11 cellular contexts compared by ENCODE assay signal in genomic region chr22:20563941-20564371, GRCh38. TPM values are rescaled to one million over a fixed set of nuclear protein-coding genes. Genes with fewer than 3 reads are reported as not detected.
DNase-seq lines count a peak whose midpoint lies in the region; ATAC-seq and TF ChIP-seq lines count a peak whose summit lies in the region.
"Had no signal": no experiment of that assay in that cellular context is flagged by ENCODE, and none has a peak within 500 bp of the region (broad histone marks: within the 10 kb centered on the region; RNA-seq: fewer than 3 reads in every experiment).

No MANE protein-coding gene starts in this region.

- intact Hi-C loops in psoas muscle (cut with DNase I), result loop anchor here in 1 of 2 donors (5.0 kb wide), 1 partner anchor 133 kb away; no protein-coding TSS in a partner anchor

- no peak overlapping the region for H3K4me3 Mint-ChIP-seq in activated T-cell treated with anti-CD3 and anti-CD28 coated beads, Interleukin-2, amount 50 U/mL, for 24 hours
- H3K4me3 Mint-ChIP-seq in activated T-cell treated with anti-CD3 and anti-CD28 coated beads, Interleukin-2, amount 50 U/mL, for 4 hours, result no peak overlapping the region
- H3K4me3 Mint-ChIP-seq: naive B cell had no signal

- H3K27ac Mint-ChIP-seq in activated T-cell treated with anti-CD3 and anti-CD28 coated beads, Interleukin-2, amount 50 U/mL, for 24 hours, result peak overlapping the region; percentile 65

- peaks cover 62% of the 10 kb centered on the region for H3K4me1 ChIP-seq in effector memory CD4-positive, alpha-beta T cell (ENCODE audit: control insufficient read depth, insufficient read depth, low read length, poor library complexity, severe bottlenecking)
- H3K4me1 ChIP-seq in psoas muscle, result peaks cover 11% of the 10 kb centered on the region

- 77 to 85% (median 78%) methylated on average over 13 of the region's 13 CpGs for WGBS in psoas muscle, 3 donors

- no peak for DNase-seq in activated T-cell treated with anti-CD3 and anti-CD28 coated beads, Interleukin-2, amount 50 U/mL, for 24 hours
- DNase-seq in activated T-cell treated with anti-CD3 and anti-CD28 coated beads, Interleukin-2, amount 50 U/mL, for 4 hours, result no peak
- DNase-seq in effector memory CD4-positive, alpha-beta T cell, result no peak
- DNase-seq in psoas muscle, result no peak
- no peak for DNase-seq in NK-92 treated with Interleukin-12 subunit alpha and Interleukin-12 subunit beta, amount 100 ng/mL, for 24 hours (lab: John Stamatoyannopoulos, UW)
- no peak for DNase-seq in ureter (ENCODE audit: low spot score)

- ATAC-seq in activated T-cell treated with anti-CD3 and anti-CD28 coated beads, Interleukin-2, amount 50 U/mL, for 4 hours, result no peak
- ATAC-seq in psoas muscle (no peak), GM21723 (IDR thresholded peaks at IDR 0.05; ENCODE audit: unreplicated experiment) (no peak)

- H3K36me3 Mint-ChIP-seq in activated T-cell treated with anti-CD3 and anti-CD28 coated beads, Interleukin-2, amount 50 U/mL, for 24 hours (ENCODE audit: low read depth), result peaks cover 95% of the 10 kb centered on the region
- H3K36me3 Mint-ChIP-seq in activated T-cell treated with anti-CD3 and anti-CD28 coated beads, Interleukin-2, amount 50 U/mL, for 4 hours (ENCODE audit: insufficient read depth), result peaks cover 44% of the 10 kb centered on the region

- H3K4me3 ChIP-seq in effector memory CD4-positive, alpha-beta T cell (ENCODE audit: insufficient read depth, low read depth, low read length, poor library complexity, severe bottlenecking), result no peak overlapping the region
- H3K4me3 ChIP-seq in psoas muscle, result no peak overlapping the region
- H3K4me3 ChIP-seq: left ventricle myocardium inferior, thyroid gland had no signal

- H3K27ac ChIP-seq in VCaP (peak overlapping the region; percentile 8; the same call in 1 of the 2 replicates), psoas muscle (peak overlapping the region; percentile 23)
- H3K27ac ChIP-seq in effector memory CD4-positive, alpha-beta T cell (ENCODE audit: insufficient read depth, low read length, poor library complexity, severe bottlenecking), result peak overlapping the region; percentile 35
- H3K27ac ChIP-seq: left ventricle myocardium inferior, thyroid gland had no signal

- no peaks in the 10 kb centered on the region for H3K9me3 ChIP-seq in effector memory CD4-positive, alpha-beta T cell (ENCODE audit: control insufficient read depth, low read length)
- no peaks in the 10 kb centered on the region for H3K9me3 ChIP-seq in psoas muscle
- H3K9me3 ChIP-seq: left ventricle myocardium inferior, thyroid gland had no signal

- H3K36me3 ChIP-seq in effector memory CD4-positive, alpha-beta T cell (ENCODE audit: control insufficient read depth, insufficient read depth, low read length), result peaks cover 29% of the 10 kb centered on the region
- H3K36me3 ChIP-seq in psoas muscle (ENCODE audit: insufficient read depth in 1 of 2, low read depth in 1 of 2), result peaks cover 21 to 83% of the 10 kb centered on the region in 2 donors

- peaks cover 77% of the 10 kb centered on the region for H3K4me1 Mint-ChIP-seq in activated T-cell treated with anti-CD3 and anti-CD28 coated beads, Interleukin-2, amount 50 U/mL, for 24 hours (ENCODE audit: low read depth)
- peaks cover 80% of the 10 kb centered on the region for H3K4me1 Mint-ChIP-seq in activated T-cell treated with anti-CD3 and anti-CD28 coated beads, Interleukin-2, amount 50 U/mL, for 4 hours (ENCODE audit: low read depth)

- H3K27me3 Mint-ChIP-seq in activated T-cell treated with anti-CD3 and anti-CD28 coated beads, Interleukin-2, amount 50 U/mL, for 24 hours, result no peaks in the 10 kb centered on the region
- H3K27me3 Mint-ChIP-seq in activated T-cell treated with anti-CD3 and anti-CD28 coated beads, Interleukin-2, amount 50 U/mL, for 4 hours (ENCODE audit: low read depth), result no peaks in the 10 kb centered on the region
- H3K27me3 Mint-ChIP-seq: naive B cell had no signal

- H3K9me3 Mint-ChIP-seq in activated T-cell treated with anti-CD3 and anti-CD28 coated beads, Interleukin-2, amount 50 U/mL, for 24 hours, result peaks cover 2% of the 10 kb centered on the region
- H3K9me3 Mint-ChIP-seq in activated T-cell treated with anti-CD3 and anti-CD28 coated beads, Interleukin-2, amount 50 U/mL, for 4 hours, result peaks cover 5% of the 10 kb centered on the region

- TF ChIP-seq CTCF in VCaP (conservative IDR thresholded peaks at IDR 0.05), result no peak
- no peak for TF ChIP-seq CTCF in psoas muscle (IDR thresholded peaks at IDR 0.05)

- H3K27me3 ChIP-seq in effector memory CD4-positive, alpha-beta T cell (replicated peaks; ENCODE audit: control insufficient read depth, insufficient read depth, low read length, poor library complexity, severe bottlenecking), result no peaks in the 10 kb centered on the region
- H3K27me3 ChIP-seq in psoas muscle (ENCODE audit: insufficient read depth in 3 of 3, low read length in 2 of 3), result no peaks in the 10 kb centered on the region
- H3K27me3 ChIP-seq: thyroid gland had no signal

RNA-seq across cellular contexts. Expression of gene MED15, which starts 56.5 kb away (rescaled TPM):
- total RNA-seq in activated T-cell treated with anti-CD3 and anti-CD28 coated beads, Interleukin-2, amount 50 U/mL, for 4 hours, result 10 to 100 TPM; 83.2 to 90.5 (median 84.0) TPM
- total RNA-seq in psoas muscle (10 to 100 TPM; 46.4 to 94.8 (median 73.6) TPM), ureter (119 TPM)
- 10 to 100 TPM; 33.8 to 61.5 (median 41.5) TPM for polyA plus RNA-seq in psoas muscle
